Comparison of ENCODE assay signal across 32 cellular contexts in genomic region chr19:30741539-30741938, GRCh38.
DNase-seq lines count a peak whose midpoint lies in the region; ATAC-seq, FAIRE-seq and TF ChIP-seq lines count a peak whose summit lies in the region.
"Had no signal": no experiment of that assay in that cellular context is flagged by ENCODE, and none has a peak within 500 bp of the region (broad histone marks: within the 10 kb centered on the region; RNA-seq: fewer than 3 reads in every experiment).

No MANE protein-coding gene starts in this region.

- FAIRE-seq in urothelium cell line (lab: Jason Lieb, UNC): no peak
- FAIRE-seq: A204.1, D721Med had no signal

- TF ChIP-seq CTCF in SK-N-SH (IDR thresholded peaks at IDR 0.05): no peak
- TF ChIP-seq CTCF in colonic mucosa (IDR thresholded peaks at IDR 0.05): no peak

- H3K4me2 ChIP-seq in SK-N-SH: no peak overlapping the region
- H3K4me2 ChIP-seq: A549; BLaER1; BLaER1 treated with 17β-estradiol and CSF1 and Interleukin-3, amounts not matched to agents 10 nM and 100 nM had no signal

- ATAC-seq in SK-N-SH treated with all-trans-retinoic acid at 6 μM for 48 hours: no peak
- ATAC-seq: A549; CD8-positive, alpha-beta T cell had no signal

- peaks cover 0 to 71% of the 10 kb centered on the region in 2 experiments; a peak in 2 of 4 replicates for H3K4me1 ChIP-seq in SK-N-SH (ENCODE audit: control insufficient read depth in 1 of 2, insufficient read depth in 2 of 2, low read depth in 1 of 2, low read length in 1 of 2)
- no peaks in the 10 kb centered on the region for H3K4me1 ChIP-seq in colonic mucosa
- H3K4me1 ChIP-seq: A549; BLaER1; BLaER1 treated with 17β-estradiol and CSF1 and Interleukin-3, amounts not matched to agents 10 nM and 100 nM; Caco-2 had no signal

- no peak overlapping the region for H2AFZ ChIP-seq in SK-N-SH (ENCODE audit: low read depth)

- TF ChIP-seq EP300 in SK-N-SH (IDR thresholded peaks at IDR 0.05; ENCODE audit: borderline replicate concordance in 1 of 2, low read depth in 1 of 2, low read length in 1 of 2): peak in 1 of 2 experiments; percentile 99; a peak in 2 of 4 replicates

- no peaks in the 10 kb centered on the region for H4K20me1 ChIP-seq in SK-N-SH (ENCODE audit: insufficient read depth)
- H4K20me1 ChIP-seq: BLaER1; BLaER1 treated with 17β-estradiol and CSF1 and Interleukin-3, amounts not matched to agents 10 nM and 100 nM had no signal

- H3K79me2 ChIP-seq in SK-N-SH (ENCODE audit: insufficient read depth): no peaks in the 10 kb centered on the region

- H3K27me3 ChIP-seq in SK-N-SH (ENCODE audit: insufficient read depth) (no peaks in the 10 kb centered on the region), colonic mucosa (no peaks in the 10 kb centered on the region)
- H3K27me3 ChIP-seq: BLaER1; BLaER1 treated with 17β-estradiol and CSF1 and Interleukin-3, amounts not matched to agents 10 nM and 100 nM had no signal

- intact Hi-C loops in colonic mucosa (cut with DNase I): no loop called here

- no peak overlapping the region for H3K27ac ChIP-seq in SK-N-MC
- peak overlapping the region in 1 of 2 experiments; percentile 99; a peak in 2 of 4 replicates for H3K27ac ChIP-seq in SK-N-SH (ENCODE audit: low read depth in 2 of 2, low read length in 1 of 2)
- H3K27ac ChIP-seq in colonic mucosa: no peak overlapping the region
- H3K27ac ChIP-seq: 22Rv1; A549; BLaER1; BLaER1 treated with 17β-estradiol and CSF1 and Interleukin-3, amounts not matched to agents 10 nM and 100 nM; C4-2B had no signal

- WGBS in SK-N-SH (ENCODE audit: low lambda C conversion rate): 4% methylated on average over 1 of the region's 1 CpG

- CTCF ChIA-PET in SK-N-SH (lab: Yijun Ruan, JAX): interaction anchor here (1.0 to 2.0 kb wide), 3 partner anchors 22 to 72 kb away, joined by 3 to 10 read pairs (median 6); no protein-coding TSS in a partner anchor

- peak; percentile 34; the same call in 1 of the 2 replicates for TF ChIP-seq RAD21 in SK-N-SH (IDR thresholded peaks at IDR 0.05; ENCODE audit: low read length)

- H3K9ac ChIP-seq in SK-N-MC (ENCODE audit: insufficient read length): peak overlapping the region; percentile 0
- no peak overlapping the region for H3K9ac ChIP-seq in SK-N-SH
- H3K9ac ChIP-seq in colonic mucosa (ENCODE audit: low read depth in 2 of 2, low read length in 2 of 2): no peak overlapping the region
- H3K9ac ChIP-seq: BLaER1; BLaER1 treated with 17β-estradiol and CSF1 and Interleukin-3, amounts not matched to agents 10 nM and 100 nM had no signal

- no peaks in the 10 kb centered on the region for H3F3A ChIP-seq in SK-N-SH (replicated peaks; ENCODE audit: insufficient read depth)

- H3K36me3 ChIP-seq in SK-N-MC (ENCODE audit: insufficient read depth, low read length) (no peaks in the 10 kb centered on the region), SK-N-SH (replicated peaks in 1 of 2; ENCODE audit: control insufficient read depth in 1 of 2, insufficient read depth in 2 of 2, low read length in 1 of 2) (no peaks in the 10 kb centered on the region), colonic mucosa (no peaks in the 10 kb centered on the region)
- H3K36me3 ChIP-seq: BE2C; BLaER1; BLaER1 treated with 17β-estradiol and CSF1 and Interleukin-3, amounts not matched to agents 10 nM and 100 nM had no signal

- POLR2A ChIA-PET in SK-N-SH (lab: Yijun Ruan, JAX): no interaction called here

- H3K9me3 ChIP-seq in SK-N-MC (ENCODE audit: low read depth, low read length) (no peaks in the 10 kb centered on the region), SK-N-SH (no peaks in the 10 kb centered on the region), colonic mucosa (no peaks in the 10 kb centered on the region)
- H3K9me3 ChIP-seq: BE2C; BLaER1; BLaER1 treated with 17β-estradiol and CSF1 and Interleukin-3, amounts not matched to agents 10 nM and 100 nM; Caco-2 had no signal

- H3K9me2 ChIP-seq in SK-N-SH: no peaks in the 10 kb centered on the region

- no peak for DNase-seq in SK-N-MC (ENCODE audit: low read depth, low spot score)
- DNase-seq in SK-N-SH: peak; percentile 48
- DNase-seq in colonic mucosa: no peak
- DNase-seq in urothelium cell line (ENCODE audit: low spot score): no peak
- no peak for DNase-seq in COR-L47 (lab: John Stamatoyannopoulos, UW)
- DNase-seq: 8988T; ACHN; AML-193; BE2C; C1 segment of cervical spinal cord; Caco-2; Calu3; CD4-positive, alpha-beta memory T cell; CD4-positive, alpha-beta T cell; CD4-positive, CD25-positive, alpha-beta regulatory T cell; CD8-positive, alpha-beta memory T cell; CD8-positive, alpha-beta T cell; DMS 273 treated with DMSO at 0.1 percent for 48 hours; DMS153; DMS53; DMS79; DMS79 treated with DMSO at 0.1 percent for 48 hours; DND-41; EL had no signal

- H3K4me3 ChIP-seq in SK-N-MC: no peak overlapping the region
- no peak overlapping the region for H3K4me3 ChIP-seq in SK-N-SH (ENCODE audit: low read depth in 2 of 2, low read length in 1 of 2)
- H3K4me3 ChIP-seq in colonic mucosa: no peak overlapping the region
- H3K4me3 ChIP-seq: A549; BLaER1; BLaER1 treated with 17β-estradiol and CSF1 and Interleukin-3, amounts not matched to agents 10 nM and 100 nM had no signal

TF ChIP-seq in SK-N-SH, 30 proteins besides CTCF, POLR2A, EP300 and RAD21:
- TF ChIP-seq TCF12 (IDR thresholded peaks at IDR 0.05): peak; percentile 65
- TF ChIP-seq GATA2 (CRISPR knock-in tag; IDR thresholded peaks at IDR 0.05): peak; percentile 91
- peak; percentile 91; the same call in 1 of the 2 replicates for TF ChIP-seq RCOR1 (IDR thresholded peaks at IDR 0.05; ENCODE audit: low read length)
- TF ChIP-seq MXI1 (IDR thresholded peaks at IDR 0.05; ENCODE audit: low read depth, low read length): 0 out of 2 replicates have a peak, but pooled peaks have one; percentile 27
- no peak for TF ChIP-seq NRF1 (IDR thresholded peaks at IDR 0.05; ENCODE audit: low read depth, low read length)
- peak; percentile 52; the same call in 1 of the 2 replicates for TF ChIP-seq FOXJ3 (CRISPR knock-in tag; IDR thresholded peaks at IDR 0.05)
- peak; percentile 88 for TF ChIP-seq CHD2 (IDR thresholded peaks at IDR 0.05; ENCODE audit: low read length, partially characterized antibody)
- TF ChIP-seq POLR2AphosphoS5 (IDR thresholded peaks at IDR 0.05; ENCODE audit: low read depth, low read length): peak; percentile 54; the same call in 1 of the 2 replicates
- TF ChIP-seq RXRA (IDR thresholded peaks at IDR 0.05; ENCODE audit: borderline replicate concordance, low read depth): no peak
- TF ChIP-seq NFIC (IDR thresholded peaks at IDR 0.05; ENCODE audit: borderline replicate concordance): no peak
- TF ChIP-seq USF2 (IDR thresholded peaks at IDR 0.05; ENCODE audit: borderline replicate concordance, low read depth, low read length): no peak
TF ChIP-seq in SK-N-SH: peak in this region for 7.

TF ChIP-seq in SK-N-SH treated with all-trans-retinoic acid at 6 μM for 48 hours, 23 proteins besides CTCF, POLR2A, EP300 and RAD21 (continues in another document):
- TF ChIP-seq ZNF70 (CRISPR knock-in tag; IDR thresholded peaks at IDR 0.05): peak; percentile 38
- peak; percentile 99 for TF ChIP-seq TCF4 (CRISPR knock-in tag; IDR thresholded peaks at IDR 0.05; ENCODE audit: borderline replicate concordance)
- no peak for TF ChIP-seq BACH2 (CRISPR knock-in tag; IDR thresholded peaks at IDR 0.05; ENCODE audit: borderline replicate concordance)
- no peak for TF ChIP-seq ISL1 (CRISPR knock-in tag; IDR thresholded peaks at IDR 0.05)
- peak; percentile 52; the same call in 1 of the 2 replicates for TF ChIP-seq CSRNP3 (CRISPR knock-in tag; IDR thresholded peaks at IDR 0.05)
- TF ChIP-seq, protein P1, sequence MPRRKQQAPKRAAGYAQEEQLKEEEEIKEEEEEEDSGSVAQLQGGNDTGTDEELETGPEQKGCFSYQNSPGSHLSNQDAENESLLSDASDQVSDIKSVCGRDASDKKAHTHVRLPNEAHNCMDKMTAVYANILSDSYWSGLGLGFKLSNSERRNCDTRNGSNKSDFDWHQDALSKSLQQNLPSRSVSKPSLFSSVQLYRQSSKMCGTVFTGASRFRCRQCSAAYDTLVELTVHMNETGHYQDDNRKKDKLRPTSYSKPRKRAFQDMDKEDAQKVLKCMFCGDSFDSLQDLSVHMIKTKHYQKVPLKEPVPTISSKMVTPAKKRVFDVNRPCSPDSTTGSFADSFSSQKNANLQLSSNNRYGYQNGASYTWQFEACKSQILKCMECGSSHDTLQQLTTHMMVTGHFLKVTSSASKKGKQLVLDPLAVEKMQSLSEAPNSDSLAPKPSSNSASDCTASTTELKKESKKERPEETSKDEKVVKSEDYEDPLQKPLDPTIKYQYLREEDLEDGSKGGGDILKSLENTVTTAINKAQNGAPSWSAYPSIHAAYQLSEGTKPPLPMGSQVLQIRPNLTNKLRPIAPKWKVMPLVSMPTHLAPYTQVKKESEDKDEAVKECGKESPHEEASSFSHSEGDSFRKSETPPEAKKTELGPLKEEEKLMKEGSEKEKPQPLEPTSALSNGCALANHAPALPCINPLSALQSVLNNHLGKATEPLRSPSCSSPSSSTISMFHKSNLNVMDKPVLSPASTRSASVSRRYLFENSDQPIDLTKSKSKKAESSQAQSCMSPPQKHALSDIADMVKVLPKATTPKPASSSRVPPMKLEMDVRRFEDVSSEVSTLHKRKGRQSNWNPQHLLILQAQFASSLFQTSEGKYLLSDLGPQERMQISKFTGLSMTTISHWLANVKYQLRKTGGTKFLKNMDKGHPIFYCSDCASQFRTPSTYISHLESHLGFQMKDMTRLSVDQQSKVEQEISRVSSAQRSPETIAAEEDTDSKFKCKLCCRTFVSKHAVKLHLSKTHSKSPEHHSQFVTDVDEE (CRISPR knock-in tag; IDR thresholded peaks at IDR 0.05): no peak; the same call in 1 of the 2 replicates
